ENCODE assay signal across 13 cellular contexts in the genomic region with DNA sequence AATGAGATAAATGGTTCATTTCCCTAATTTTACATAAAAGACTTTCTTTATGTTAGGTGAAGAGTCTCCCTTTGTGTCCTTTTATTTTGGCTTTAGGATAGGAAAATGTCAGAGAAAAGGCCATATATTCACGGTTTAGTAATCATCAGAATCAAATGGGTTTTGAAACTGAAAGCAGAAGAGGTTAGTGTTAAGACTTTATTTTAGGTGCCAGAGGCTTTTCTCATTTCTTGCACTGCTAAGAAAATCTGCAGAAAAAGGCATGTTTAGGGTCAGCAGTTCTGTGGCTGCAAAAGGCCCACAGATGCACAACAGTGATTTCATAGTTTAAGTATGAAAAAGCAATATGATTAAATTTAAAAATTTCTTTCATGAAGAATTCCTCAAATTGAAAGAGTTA.
DNase-seq lines count a peak whose midpoint lies in the region; ATAC-seq and TF ChIP-seq lines count a peak whose summit lies in the region.
"Had no signal": no experiment of that assay in that cellular context is flagged by ENCODE, and none has a peak within 500 bp of the region (broad histone marks: within the 10 kb centered on the region; RNA-seq: fewer than 3 reads in every experiment).

No MANE protein-coding gene starts in this region.

- peaks cover 7% of the 10 kb centered on the region for H3K27me3 Mint-ChIP-seq in activated CD4-positive, alpha-beta T cell treated with anti-CD3 and anti-CD28 coated beads, Interleukin-2, amount 10 ng/mL, durations not matched to agents 24 days and 14 days

- H3K9me2 ChIP-seq in PC-9 (ENCODE audit: insufficient read depth): no peaks in the 10 kb centered on the region

- H3K27ac Mint-ChIP-seq in activated CD4-positive, alpha-beta T cell treated with anti-CD3 and anti-CD28 coated beads, Interleukin-2, amount 10 ng/mL, durations not matched to agents 24 days and 14 days: no peak overlapping the region
- H3K27ac Mint-ChIP-seq: T-helper 17 cell had no signal

- no peak overlapping the region for H3K27ac ChIP-seq in PC-9

- ATAC-seq in GM18873 (IDR thresholded peaks at IDR 0.05; ENCODE audit: low FRiP score, unreplicated experiment) (peak; percentile 66), GM21737 (IDR thresholded peaks at IDR 0.05; ENCODE audit: unreplicated experiment) (peak; percentile 66), HG03442 (IDR thresholded peaks at IDR 0.05; ENCODE audit: unreplicated experiment) (peak; percentile 66)
- ATAC-seq: activated T-cell treated with anti-CD3 and anti-CD28 coated beads, Interleukin-2, amount 50 U/mL, for 4 hours; T-helper 17 cell had no signal

- H3K4me1 ChIP-seq in PC-9 (replicated peaks; ENCODE audit: insufficient read depth): no peaks in the 10 kb centered on the region

- H3F3A ChIP-seq in PC-9 (ENCODE audit: insufficient read depth, low read depth): no peaks in the 10 kb centered on the region

- no peak overlapping the region for H3K4me3 Mint-ChIP-seq in activated CD4-positive, alpha-beta T cell treated with anti-CD3 and anti-CD28 coated beads, Interleukin-2, amount 10 ng/mL, durations not matched to agents 24 days and 14 days
- H3K4me3 Mint-ChIP-seq: activated T-cell treated with anti-CD3 and anti-CD28 coated beads, Interleukin-2, amount 50 U/mL, for 4 hours; T-helper 17 cell had no signal

- H3K4me1 Mint-ChIP-seq in activated CD4-positive, alpha-beta T cell treated with anti-CD3 and anti-CD28 coated beads, Interleukin-2, amount 10 ng/mL, durations not matched to agents 24 days and 14 days: peaks cover 3% of the 10 kb centered on the region

- intact Hi-C loops in activated CD4-positive, alpha-beta T cell treated with anti-CD3 and anti-CD28 coated beads, Interleukin-2, amount 10 ng/mL, durations not matched to agents 24 days and 14 days (cut with micrococcal nuclease): loop anchor here (10.0 kb wide), 1 partner anchor 908 kb away; no protein-coding TSS in a partner anchor
- intact Hi-C loops in PC-9 (cut with micrococcal nuclease; ENCODE audit: unreplicated experiment): no loop called here

- no peaks in the 10 kb centered on the region for H3K27me3 ChIP-seq in PC-9 (ENCODE audit: insufficient read depth, low read depth)

- H3K4me3 ChIP-seq in PC-9: no peak overlapping the region

- TF ChIP-seq CTCF in PC-9 (conservative IDR thresholded peaks at IDR 0.05): no peak

- no peaks in the 10 kb centered on the region for H3K36me3 Mint-ChIP-seq in activated CD4-positive, alpha-beta T cell treated with anti-CD3 and anti-CD28 coated beads, Interleukin-2, amount 10 ng/mL, durations not matched to agents 24 days and 14 days (ENCODE audit: low read depth)

- no TSS peak for BruUV-seq in PC-9 (replicated peaks; lab: Mats Ljungman, UMichigan)

- CTCF ChIA-PET in PC-9 (lab: Charles Lee): no interaction called here

- H3K36me3 ChIP-seq in PC-9 (ENCODE audit: low read depth): no peaks in the 10 kb centered on the region

- H3K79me2 ChIP-seq in PC-9 (ENCODE audit: low read depth): no peaks in the 10 kb centered on the region

- H3K9me3 ChIP-seq in PC-9 (ENCODE audit: insufficient read depth, low read depth): no peaks in the 10 kb centered on the region

- no peak overlapping the region for H2AFZ ChIP-seq in PC-9

- POLR2A ChIA-PET in PC-9 (lab: Charles Lee; ENCODE audit: unreplicated experiment): interaction anchor here (0.6 kb wide), 1 partner anchor 8 kb away, joined by 5 read pairs; no protein-coding TSS in a partner anchor

- no peak overlapping the region for H3K4me2 ChIP-seq in PC-9

- DNase-seq in germinal center (ENCODE audit: low spot score) (peak; percentile 57), T-helper 1 cell (no peak), PC-9 (no peak), GOT3 (lab: John Stamatoyannopoulos, UW) (no peak)
- DNase-seq in activated CD4-positive, alpha-beta T cell treated with anti-CD3 and anti-CD28 coated beads, Interleukin-2, amount 10 ng/mL, durations not matched to agents 24 days and 14 days: no peak
- DNase-seq: activated T-cell treated with anti-CD3 and anti-CD28 coated beads, Interleukin-2, amount 50 U/mL, for 4 hours; head of caudate nucleus; NCI-H2107; substantia nigra; T-helper 17 cell had no signal

- H3K9me3 Mint-ChIP-seq in activated CD4-positive, alpha-beta T cell treated with anti-CD3 and anti-CD28 coated beads, Interleukin-2, amount 10 ng/mL, durations not matched to agents 24 days and 14 days: no peaks in the 10 kb centered on the region
- H3K9me3 Mint-ChIP-seq: activated T-cell treated with anti-CD3 and anti-CD28 coated beads, Interleukin-2, amount 50 U/mL, for 4 hours had no signal

- no peaks in the 10 kb centered on the region for H4K20me1 ChIP-seq in PC-9 (ENCODE audit: insufficient read depth)
